Comparison of ENCODE assay signal across 5 cellular contexts in genomic region chr7:143767531-143767930, GRCh38. TPM values are rescaled to one million over a fixed set of nuclear protein-coding genes. Genes with fewer than 3 reads are reported as not detected.
"Had no signal": no experiment of that assay in that cellular context is flagged by ENCODE, and none has a peak within 500 bp of the region (broad histone marks: within the 10 kb centered on the region; RNA-seq: fewer than 3 reads in every experiment).

No MANE protein-coding gene starts in this region.

RNA-seq across cellular contexts. Expression of gene CTAGE6, which starts 10.0 kb away (rescaled TPM):
- total RNA-seq: M059J, OCI-LY7, PC-3, SK-MEL-5 had no signal
- polyA plus RNA-seq: IgD-negative memory B cell had no signal
